In the genomic region with DNA sequence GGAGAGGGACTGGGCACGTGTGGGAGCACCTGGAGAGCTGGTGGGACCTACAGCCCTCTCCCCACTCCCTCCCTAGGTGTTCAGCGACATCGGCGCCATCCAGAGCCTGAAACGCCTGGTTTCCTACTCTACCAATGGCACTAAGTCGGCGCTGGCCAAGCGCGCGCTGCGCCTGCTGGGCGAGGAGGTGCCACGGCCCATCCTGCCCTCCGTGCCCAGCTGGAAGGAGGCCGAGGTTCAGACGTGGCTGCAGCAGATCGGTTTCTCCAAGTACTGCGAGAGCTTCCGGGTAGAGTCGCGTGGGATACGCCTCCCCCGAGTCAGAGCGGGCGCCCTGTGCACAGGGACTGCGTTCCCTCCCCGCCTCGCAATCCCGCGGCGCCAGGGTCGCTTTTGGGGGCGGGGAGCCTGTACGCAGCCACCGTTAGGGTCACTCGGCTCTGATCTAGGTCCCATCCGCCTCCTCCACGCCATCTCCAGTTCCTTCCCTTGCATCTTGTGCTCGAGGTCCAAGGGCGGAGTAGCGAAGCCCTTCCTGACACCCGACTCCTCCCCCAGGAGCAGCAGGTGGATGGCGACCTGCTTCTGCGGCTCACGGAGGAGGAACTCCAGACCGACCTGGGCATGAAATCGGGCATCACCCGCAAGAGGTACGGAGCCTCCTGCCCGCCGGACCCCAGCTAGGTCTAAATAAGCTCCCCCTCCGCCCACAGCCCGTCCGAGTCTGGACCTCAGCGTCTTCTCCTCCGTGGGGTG, we compare ENCODE assay signal across 1 cellular context.
TF ChIP-seq lines count a peak whose summit lies in the region.

No MANE protein-coding gene starts in this region.

TF ChIP-seq in GM12878, 131 proteins besides CTCF, POLR2A, EP300 and RAD21:
- TF ChIP-seq EGR1 (IDR thresholded peaks at IDR 0.05; ENCODE audit: borderline replicate concordance in 1 of 2, low read depth in 2 of 2, low read length in 2 of 2) (peak in 1 of 2 experiments; percentile 8; a peak in 2 of 3 replicates), MYC (IDR thresholded peaks at IDR 0.05; ENCODE audit: insufficient read depth, insufficient read length, insufficient replicate concordance, low read length, severe bottlenecking) (peak; percentile 12), JUNB (IDR thresholded peaks at IDR 0.05) (no peak), CBFB (IDR thresholded peaks at IDR 0.05; ENCODE audit: low read depth) (peak; percentile 32; the same call in 1 of the 2 replicates), YY1 (IDR thresholded peaks at IDR 0.05; ENCODE audit: low read depth, low read length) (peak; percentile 12; the same call in 1 of the 2 replicates), TARDBP (IDR thresholded peaks at IDR 0.05; ENCODE audit: borderline replicate concordance) (0 out of 2 replicates have a peak, but pooled peaks have one; percentile 20), TCF3 (IDR thresholded peaks at IDR 0.05; ENCODE audit: borderline replicate concordance, insufficient read depth, low read depth, low read length) (0 out of 2 replicates have a peak, but pooled peaks have one; percentile 15), ZBTB33 (IDR thresholded peaks at IDR 0.05) (no peak), RUNX3 (IDR thresholded peaks at IDR 0.05; ENCODE audit: low read length) (0 out of 2 replicates have a peak, but pooled peaks have one; percentile 1), CREB1 (IDR thresholded peaks at IDR 0.05; ENCODE audit: low read depth) (peak; percentile 77), BHLHE40 (IDR thresholded peaks at IDR 0.05; ENCODE audit: borderline replicate concordance in 1 of 2, low read depth in 2 of 2, low read length in 1 of 2) (0 out of 4 replicates have a peak, but pooled peaks of 1 of the 2 experiments have one; percentile 15), POLR2AphosphoS5 (IDR thresholded peaks at IDR 0.05; ENCODE audit: low read length) (peak; percentile 79), IKZF1 (conservative IDR thresholded peaks at IDR 0.05) (0 out of 2 replicates have a peak, but pooled peaks have one; percentile 17), SUZ12 (IDR thresholded peaks at IDR 0.05; ENCODE audit: unreplicated experiment) (no peak), SRF (IDR thresholded peaks at IDR 0.05; ENCODE audit: low read depth in 2 of 2, low read length in 2 of 2) (peak in 1 of 2 experiments; percentile 51; a peak in 1 of 4 replicates), SMC3 (IDR thresholded peaks at IDR 0.05; ENCODE audit: borderline replicate concordance, low read length) (no peak), MLLT1 (IDR thresholded peaks at IDR 0.05) (peak; percentile 88), TAF1 (IDR thresholded peaks at IDR 0.05; ENCODE audit: borderline replicate concordance, low read depth, low read length) (peak; percentile 33; the same call in 1 of the 2 replicates), NR2C1 (IDR thresholded peaks at IDR 0.05) (0 out of 2 replicates have a peak, but pooled peaks have one; percentile 25), SMAD5 (IDR thresholded peaks at IDR 0.05; ENCODE audit: low read depth) (peak; percentile 61; the same call in 1 of the 2 replicates), CREM (IDR thresholded peaks at IDR 0.05; ENCODE audit: low read depth) (peak; percentile 76), RCOR1 (conservative IDR thresholded peaks at IDR 0.05; ENCODE audit: low read depth, low read length) (no peak), ZNF274 (IDR thresholded peaks at IDR 0.05; ENCODE audit: insufficient read depth, insufficient read length) (no peak)
- TF ChIP-seq, protein P1, sequence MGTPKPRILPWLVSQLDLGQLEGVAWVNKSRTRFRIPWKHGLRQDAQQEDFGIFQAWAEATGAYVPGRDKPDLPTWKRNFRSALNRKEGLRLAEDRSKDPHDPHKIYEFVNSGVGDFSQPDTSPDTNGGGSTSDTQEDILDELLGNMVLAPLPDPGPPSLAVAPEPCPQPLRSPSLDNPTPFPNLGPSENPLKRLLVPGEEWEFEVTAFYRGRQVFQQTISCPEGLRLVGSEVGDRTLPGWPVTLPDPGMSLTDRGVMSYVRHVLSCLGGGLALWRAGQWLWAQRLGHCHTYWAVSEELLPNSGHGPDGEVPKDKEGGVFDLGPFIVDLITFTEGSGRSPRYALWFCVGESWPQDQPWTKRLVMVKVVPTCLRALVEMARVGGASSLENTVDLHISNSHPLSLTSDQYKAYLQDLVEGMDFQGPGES (IDR thresholded peaks at IDR 0.05): no peak
- TF ChIP-seq, protein P2, sequence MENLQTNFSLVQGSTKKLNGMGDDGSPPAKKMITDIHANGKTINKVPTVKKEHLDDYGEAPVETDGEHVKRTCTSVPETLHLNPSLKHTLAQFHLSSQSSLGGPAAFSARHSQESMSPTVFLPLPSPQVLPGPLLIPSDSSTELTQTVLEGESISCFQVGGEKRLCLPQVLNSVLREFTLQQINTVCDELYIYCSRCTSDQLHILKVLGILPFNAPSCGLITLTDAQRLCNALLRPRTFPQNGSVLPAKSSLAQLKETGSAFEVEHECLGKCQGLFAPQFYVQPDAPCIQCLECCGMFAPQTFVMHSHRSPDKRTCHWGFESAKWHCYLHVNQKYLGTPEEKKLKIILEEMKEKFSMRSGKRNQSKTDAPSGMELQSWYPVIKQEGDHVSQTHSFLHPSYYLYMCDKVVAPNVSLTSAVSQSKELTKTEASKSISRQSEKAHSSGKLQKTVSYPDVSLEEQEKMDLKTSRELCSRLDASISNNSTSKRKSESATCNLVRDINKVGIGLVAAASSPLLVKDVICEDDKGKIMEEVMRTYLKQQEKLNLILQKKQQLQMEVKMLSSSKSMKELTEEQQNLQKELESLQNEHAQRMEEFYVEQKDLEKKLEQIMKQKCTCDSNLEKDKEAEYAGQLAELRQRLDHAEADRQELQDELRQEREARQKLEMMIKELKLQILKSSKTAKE (IDR thresholded peaks at IDR 0.05; ENCODE audit: low read depth, poor library complexity, severe bottlenecking): no peak
